1 cellular context compared by ENCODE assay signal in the genomic region with DNA sequence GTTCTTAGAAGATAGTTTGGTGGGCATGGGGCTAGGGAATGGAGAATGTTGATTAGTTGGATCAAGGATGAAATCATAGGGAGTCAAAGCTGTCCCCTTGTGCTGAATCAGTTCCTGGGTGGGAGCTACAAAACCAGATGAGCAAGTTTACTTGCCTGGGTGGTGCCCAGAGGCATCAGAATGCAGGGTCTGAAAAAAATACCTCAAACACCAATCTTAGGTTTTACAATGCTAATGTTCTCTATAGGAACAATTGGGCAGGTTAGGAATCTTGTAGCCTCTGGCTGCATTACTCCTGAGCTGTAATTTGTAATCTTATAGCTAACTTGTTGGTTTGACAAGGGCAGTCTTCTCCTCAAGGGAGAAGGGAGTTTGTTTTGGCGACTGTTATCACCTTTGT.
TF ChIP-seq lines count a peak whose summit lies in the region.

No MANE protein-coding gene starts in this region.

TF ChIP-seq in H1, 55 proteins besides CTCF, POLR2A, EP300 and RAD21 (continued from another document):
- TF ChIP-seq ATF3 (IDR thresholded peaks at IDR 0.05; ENCODE audit: insufficient read depth, low read depth, low read length) (no peak), HDAC6 (IDR thresholded peaks at IDR 0.05; ENCODE audit: low read depth, low read length) (no peak)
